ENCODE assay signal across 1 cellular context in the genomic region with DNA sequence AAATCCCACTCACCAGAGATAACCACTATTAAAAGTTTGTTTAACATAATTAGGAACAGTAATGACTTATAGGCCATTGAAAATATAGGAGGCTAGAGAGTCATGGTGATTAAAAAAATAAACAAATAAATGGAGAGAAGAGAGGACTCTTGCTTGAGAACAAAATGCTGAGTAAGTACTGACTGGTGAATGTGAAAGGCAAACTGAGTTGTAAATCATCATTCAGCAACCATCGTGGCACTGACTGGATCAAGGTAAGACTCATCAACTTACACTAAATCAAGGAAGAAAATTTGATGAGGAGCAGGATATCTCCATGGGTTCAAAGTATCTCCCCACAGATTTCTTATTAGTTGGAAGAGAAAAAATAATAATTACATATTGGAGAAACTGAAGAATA.
TF ChIP-seq lines count a peak whose summit lies in the region.

No MANE protein-coding gene starts in this region.

TF ChIP-seq in K562, 482 proteins besides CTCF, POLR2A, EP300 and RAD21 (continued from another document):
- TF ChIP-seq, protein P1, sequence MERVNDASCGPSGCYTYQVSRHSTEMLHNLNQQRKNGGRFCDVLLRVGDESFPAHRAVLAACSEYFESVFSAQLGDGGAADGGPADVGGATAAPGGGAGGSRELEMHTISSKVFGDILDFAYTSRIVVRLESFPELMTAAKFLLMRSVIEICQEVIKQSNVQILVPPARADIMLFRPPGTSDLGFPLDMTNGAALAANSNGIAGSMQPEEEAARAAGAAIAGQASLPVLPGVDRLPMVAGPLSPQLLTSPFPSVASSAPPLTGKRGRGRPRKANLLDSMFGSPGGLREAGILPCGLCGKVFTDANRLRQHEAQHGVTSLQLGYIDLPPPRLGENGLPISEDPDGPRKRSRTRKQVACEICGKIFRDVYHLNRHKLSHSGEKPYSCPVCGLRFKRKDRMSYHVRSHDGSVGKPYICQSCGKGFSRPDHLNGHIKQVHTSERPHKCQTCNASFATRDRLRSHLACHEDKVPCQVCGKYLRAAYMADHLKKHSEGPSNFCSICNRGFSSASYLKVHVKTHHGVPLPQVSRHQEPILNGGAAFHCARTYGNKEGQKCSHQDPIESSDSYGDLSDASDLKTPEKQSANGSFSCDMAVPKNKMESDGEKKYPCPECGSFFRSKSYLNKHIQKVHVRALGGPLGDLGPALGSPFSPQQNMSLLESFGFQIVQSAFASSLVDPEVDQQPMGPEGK (CRISPR knock-in tag; IDR thresholded peaks at IDR 0.05; ENCODE audit: borderline replicate concordance), result no peak
- TF ChIP-seq HNRNPUL1 (IDR thresholded peaks at IDR 0.05; ENCODE audit: low read length), result no peak
- TF ChIP-seq NR2C2 (CRISPR knock-in tag; IDR thresholded peaks at IDR 0.05), result no peak
- no peak for TF ChIP-seq NR2C2 (tag; IDR thresholded peaks at IDR 0.05)
- no peak for TF ChIP-seq TEAD4 (IDR thresholded peaks at IDR 0.05; ENCODE audit: low read length)
- TF ChIP-seq TEAD4 (CRISPR knock-in tag; IDR thresholded peaks at IDR 0.05; ENCODE audit: borderline replicate concordance), result no peak
- TF ChIP-seq, protein P2, sequence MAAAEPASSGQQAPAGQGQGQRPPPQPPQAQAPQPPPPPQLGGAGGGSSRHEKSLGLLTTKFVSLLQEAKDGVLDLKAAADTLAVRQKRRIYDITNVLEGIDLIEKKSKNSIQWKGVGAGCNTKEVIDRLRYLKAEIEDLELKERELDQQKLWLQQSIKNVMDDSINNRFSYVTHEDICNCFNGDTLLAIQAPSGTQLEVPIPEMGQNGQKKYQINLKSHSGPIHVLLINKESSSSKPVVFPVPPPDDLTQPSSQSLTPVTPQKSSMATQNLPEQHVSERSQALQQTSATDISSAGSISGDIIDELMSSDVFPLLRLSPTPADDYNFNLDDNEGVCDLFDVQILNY (CRISPR knock-in tag; IDR thresholded peaks at IDR 0.05), result no peak
- TF ChIP-seq, protein P3, sequence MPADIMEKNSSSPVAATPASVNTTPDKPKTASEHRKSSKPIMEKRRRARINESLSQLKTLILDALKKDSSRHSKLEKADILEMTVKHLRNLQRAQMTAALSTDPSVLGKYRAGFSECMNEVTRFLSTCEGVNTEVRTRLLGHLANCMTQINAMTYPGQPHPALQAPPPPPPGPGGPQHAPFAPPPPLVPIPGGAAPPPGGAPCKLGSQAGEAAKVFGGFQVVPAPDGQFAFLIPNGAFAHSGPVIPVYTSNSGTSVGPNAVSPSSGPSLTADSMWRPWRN (IDR thresholded peaks at IDR 0.05; ENCODE audit: low read depth), result no peak
- no peak for TF ChIP-seq XRCC5 (IDR thresholded peaks at IDR 0.05; ENCODE audit: low read depth, low read length)
- TF ChIP-seq, protein P4, sequence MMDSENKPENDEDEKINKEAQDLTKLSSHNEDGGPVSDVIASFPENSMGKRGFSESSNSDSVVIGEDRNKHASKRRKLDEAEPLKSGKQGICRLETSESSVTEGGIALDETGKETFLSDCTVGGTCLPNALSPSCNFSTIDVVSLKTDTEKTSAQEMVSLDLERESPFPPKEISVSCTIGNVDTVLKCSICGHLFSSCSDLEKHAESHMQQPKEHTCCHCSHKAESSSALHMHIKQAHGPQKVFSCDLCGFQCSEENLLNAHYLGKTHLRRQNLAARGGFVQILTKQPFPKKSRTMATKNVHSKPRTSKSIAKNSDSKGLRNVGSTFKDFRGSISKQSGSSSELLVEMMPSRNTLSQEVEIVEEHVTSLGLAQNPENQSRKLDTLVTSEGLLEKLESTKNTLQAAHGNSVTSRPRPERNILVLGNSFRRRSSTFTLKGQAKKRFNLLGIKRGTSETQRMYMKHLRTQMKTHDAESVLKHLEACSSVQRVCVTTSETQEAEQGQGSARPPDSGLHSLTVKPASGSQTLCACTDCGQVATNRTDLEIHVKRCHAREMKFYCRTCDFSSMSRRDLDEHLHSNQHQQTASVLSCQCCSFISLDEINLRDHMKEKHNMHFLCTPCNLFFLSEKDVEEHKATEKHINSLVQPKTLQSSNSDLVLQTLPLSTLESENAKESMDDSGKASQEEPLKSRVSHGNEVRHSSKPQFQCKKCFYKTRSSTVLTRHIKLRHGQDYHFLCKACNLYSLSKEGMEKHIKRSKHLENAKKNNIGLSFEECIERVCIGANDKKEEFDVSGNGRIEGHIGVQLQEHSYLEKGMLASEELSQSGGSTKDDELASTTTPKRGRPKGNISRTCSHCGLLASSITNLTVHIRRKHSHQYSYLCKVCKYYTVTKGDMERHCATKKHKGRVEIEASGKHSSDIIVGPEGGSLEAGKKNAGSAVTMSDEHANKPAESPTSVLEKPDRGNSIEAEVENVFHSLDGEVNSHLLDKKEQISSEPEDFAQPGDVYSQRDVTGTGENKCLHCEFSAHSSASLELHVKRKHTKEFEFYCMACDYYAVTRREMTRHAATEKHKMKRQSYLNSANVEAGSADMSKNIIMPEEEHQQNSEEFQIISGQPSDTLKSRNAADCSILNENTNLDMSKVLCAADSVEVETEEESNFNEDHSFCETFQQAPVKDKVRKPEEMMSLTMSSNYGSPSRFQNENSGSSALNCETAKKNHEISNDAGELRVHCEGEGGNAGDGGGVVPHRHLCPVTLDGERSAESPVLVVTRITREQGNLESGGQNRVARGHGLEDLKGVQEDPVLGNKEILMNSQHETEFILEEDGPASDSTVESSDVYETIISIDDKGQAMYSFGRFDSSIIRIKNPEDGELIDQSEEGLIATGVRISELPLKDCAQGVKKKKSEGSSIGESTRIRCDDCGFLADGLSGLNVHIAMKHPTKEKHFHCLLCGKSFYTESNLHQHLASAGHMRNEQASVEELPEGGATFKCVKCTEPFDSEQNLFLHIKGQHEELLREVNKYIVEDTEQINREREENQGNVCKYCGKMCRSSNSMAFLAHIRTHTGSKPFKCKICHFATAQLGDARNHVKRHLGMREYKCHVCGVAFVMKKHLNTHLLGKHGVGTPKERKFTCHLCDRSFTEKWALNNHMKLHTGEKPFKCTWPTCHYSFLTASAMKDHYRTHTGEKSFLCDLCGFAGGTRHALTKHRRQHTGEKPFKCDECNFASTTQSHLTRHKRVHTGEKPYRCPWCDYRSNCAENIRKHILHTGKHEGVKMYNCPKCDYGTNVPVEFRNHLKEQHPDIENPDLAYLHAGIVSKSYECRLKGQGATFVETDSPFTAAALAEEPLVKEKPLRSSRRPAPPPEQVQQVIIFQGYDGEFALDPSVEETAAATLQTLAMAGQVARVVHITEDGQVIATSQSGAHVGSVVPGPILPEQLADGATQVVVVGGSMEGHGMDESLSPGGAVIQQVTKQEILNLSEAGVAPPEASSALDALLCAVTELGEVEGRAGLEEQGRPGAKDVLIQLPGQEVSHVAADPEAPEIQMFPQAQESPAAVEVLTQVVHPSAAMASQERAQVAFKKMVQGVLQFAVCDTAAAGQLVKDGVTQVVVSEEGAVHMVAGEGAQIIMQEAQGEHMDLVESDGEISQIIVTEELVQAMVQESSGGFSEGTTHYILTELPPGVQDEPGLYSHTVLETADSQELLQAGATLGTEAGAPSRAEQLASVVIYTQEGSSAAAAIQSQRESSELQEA (IDR thresholded peaks at IDR 0.05; ENCODE audit: low read depth), result no peak
- no peak for TF ChIP-seq JUND (IDR thresholded peaks at IDR 0.05; ENCODE audit: borderline replicate concordance, low read depth, low read length)
- no peak for TF ChIP-seq JUND (tag; IDR thresholded peaks at IDR 0.05; ENCODE audit: borderline replicate concordance, low read depth, low read length)
- TF ChIP-seq OTX1 (CRISPR knock-in tag; IDR thresholded peaks at IDR 0.05), result no peak
- TF ChIP-seq KAT2B (IDR thresholded peaks at IDR 0.05; ENCODE audit: low read depth, low read length), result no peak
- TF ChIP-seq ZNF76 (CRISPR knock-in tag; IDR thresholded peaks at IDR 0.05; ENCODE audit: borderline replicate concordance), result no peak
- no peak for TF ChIP-seq MAZ (CRISPR knock-in tag; conservative IDR thresholded peaks at IDR 0.05 in 1 of 2, IDR thresholded peaks at IDR 0.05 in 1 of 2)
- TF ChIP-seq, protein P5, sequence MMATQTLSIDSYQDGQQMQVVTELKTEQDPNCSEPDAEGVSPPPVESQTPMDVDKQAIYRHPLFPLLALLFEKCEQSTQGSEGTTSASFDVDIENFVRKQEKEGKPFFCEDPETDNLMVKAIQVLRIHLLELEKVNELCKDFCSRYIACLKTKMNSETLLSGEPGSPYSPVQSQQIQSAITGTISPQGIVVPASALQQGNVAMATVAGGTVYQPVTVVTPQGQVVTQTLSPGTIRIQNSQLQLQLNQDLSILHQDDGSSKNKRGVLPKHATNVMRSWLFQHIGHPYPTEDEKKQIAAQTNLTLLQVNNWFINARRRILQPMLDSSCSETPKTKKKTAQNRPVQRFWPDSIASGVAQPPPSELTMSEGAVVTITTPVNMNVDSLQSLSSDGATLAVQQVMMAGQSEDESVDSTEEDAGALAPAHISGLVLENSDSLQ (IDR thresholded peaks at IDR 0.05), result peak; percentile 34
- no peak for TF ChIP-seq ESRRB (CRISPR knock-in tag; IDR thresholded peaks at IDR 0.05; ENCODE audit: borderline replicate concordance)
- peak; percentile 66 for TF ChIP-seq MAFG (tag; conservative IDR thresholded peaks at IDR 0.05)
- TF ChIP-seq HLTF (IDR thresholded peaks at IDR 0.05), result no peak
- TF ChIP-seq, protein P6, sequence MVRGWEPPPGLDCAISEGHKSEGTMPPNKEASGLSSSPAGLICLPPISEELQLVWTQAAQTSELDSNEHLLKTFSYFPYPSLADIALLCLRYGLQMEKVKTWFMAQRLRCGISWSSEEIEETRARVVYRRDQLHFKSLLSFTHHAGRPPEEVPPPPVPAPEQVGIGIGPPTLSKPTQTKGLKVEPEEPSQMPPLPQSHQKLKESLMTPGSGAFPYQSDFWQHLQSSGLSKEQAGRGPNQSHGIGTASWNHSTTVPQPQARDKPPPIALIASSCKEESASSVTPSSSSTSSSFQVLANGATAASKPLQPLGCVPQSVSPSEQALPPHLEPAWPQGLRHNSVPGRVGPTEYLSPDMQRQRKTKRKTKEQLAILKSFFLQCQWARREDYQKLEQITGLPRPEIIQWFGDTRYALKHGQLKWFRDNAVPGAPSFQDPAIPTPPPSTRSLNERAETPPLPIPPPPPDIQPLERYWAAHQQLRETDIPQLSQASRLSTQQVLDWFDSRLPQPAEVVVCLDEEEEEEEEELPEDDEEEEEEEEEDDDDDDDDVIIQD (CRISPR knock-in tag; IDR thresholded peaks at IDR 0.05), result no peak
- TF ChIP-seq ZNF316 (IDR thresholded peaks at IDR 0.05), result peak; percentile 73
- no peak for TF ChIP-seq SMAD1 (IDR thresholded peaks at IDR 0.05; ENCODE audit: low read depth, low read length, partially characterized antibody)
- no peak for TF ChIP-seq ZNF696 (CRISPR knock-in tag; conservative IDR thresholded peaks at IDR 0.05)
- no peak for TF ChIP-seq FIP1L1 (IDR thresholded peaks at IDR 0.05; ENCODE audit: low read depth, low read length, poor library complexity, severe bottlenecking)
- no peak for TF ChIP-seq ETS2 (tag; IDR thresholded peaks at IDR 0.05; ENCODE audit: borderline replicate concordance, poor library complexity, severe bottlenecking)
- TF ChIP-seq, protein P7, sequence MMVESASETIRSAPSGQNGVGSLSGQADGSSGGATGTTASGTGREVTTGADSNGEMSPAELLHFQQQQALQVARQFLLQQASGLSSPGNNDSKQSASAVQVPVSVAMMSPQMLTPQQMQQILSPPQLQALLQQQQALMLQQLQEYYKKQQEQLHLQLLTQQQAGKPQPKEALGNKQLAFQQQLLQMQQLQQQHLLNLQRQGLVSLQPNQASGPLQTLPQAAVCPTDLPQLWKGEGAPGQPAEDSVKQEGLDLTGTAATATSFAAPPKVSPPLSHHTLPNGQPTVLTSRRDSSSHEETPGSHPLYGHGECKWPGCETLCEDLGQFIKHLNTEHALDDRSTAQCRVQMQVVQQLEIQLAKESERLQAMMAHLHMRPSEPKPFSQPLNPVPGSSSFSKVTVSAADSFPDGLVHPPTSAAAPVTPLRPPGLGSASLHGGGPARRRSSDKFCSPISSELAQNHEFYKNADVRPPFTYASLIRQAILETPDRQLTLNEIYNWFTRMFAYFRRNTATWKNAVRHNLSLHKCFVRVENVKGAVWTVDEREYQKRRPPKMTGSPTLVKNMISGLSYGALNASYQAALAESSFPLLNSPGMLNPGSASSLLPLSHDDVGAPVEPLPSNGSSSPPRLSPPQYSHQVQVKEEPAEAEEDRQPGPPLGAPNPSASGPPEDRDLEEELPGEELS (CRISPR knock-in tag; IDR thresholded peaks at IDR 0.05; ENCODE audit: borderline replicate concordance), result no peak
